In the genomic region with DNA sequence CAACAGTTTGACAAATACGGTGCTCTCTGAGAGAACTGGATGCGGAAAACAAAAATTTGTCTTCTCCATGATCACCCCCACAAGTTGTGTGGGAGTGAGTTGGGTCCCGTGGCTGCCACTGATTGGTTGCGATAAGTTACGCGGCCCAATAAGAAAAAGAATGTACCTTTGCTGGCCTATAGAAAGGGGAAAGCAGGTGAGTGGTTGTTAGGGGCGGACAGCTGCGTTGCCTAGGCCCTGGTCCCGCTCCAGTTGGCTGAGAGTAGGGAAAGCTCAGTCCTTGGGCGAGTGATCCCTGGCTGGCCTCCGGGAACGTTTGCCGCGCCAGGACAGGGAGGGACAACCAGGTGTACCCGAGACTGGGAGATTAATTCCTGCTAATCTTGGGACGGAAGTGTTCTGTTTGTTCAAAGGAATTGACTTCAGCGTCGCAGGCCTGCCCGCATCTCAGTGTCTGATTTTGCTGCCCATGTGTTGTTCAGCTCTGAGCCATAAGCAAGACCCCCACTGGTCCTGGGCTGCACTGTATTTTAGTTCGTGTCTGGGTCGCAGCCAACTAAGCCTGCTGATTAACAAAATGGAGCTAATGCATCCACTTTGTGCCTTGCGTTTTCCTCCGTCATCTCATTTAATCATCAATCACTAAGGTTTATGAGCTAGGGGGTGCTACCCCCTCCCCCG, we compare ENCODE assay signal across 1 cellular context.
TF ChIP-seq lines count a peak whose summit lies in the region.

No MANE protein-coding gene starts in this region.

TF ChIP-seq in GM23338, 12 proteins besides CTCF, POLR2A, EP300 and RAD21:
- TF ChIP-seq REST (IDR thresholded peaks at IDR 0.05; ENCODE audit: unreplicated experiment), result no peak
- 0 out of 2 replicates have a peak, but pooled peaks have one; percentile 8 for TF ChIP-seq CREB1 (CRISPR knock-in tag; IDR thresholded peaks at IDR 0.05; ENCODE audit: low read depth)
- TF ChIP-seq NANOG (IDR thresholded peaks at IDR 0.05; ENCODE audit: borderline replicate concordance), result no peak
- TF ChIP-seq POLR2AphosphoS5 (IDR thresholded peaks at IDR 0.05; ENCODE audit: low read depth), result peak; percentile 98
- TF ChIP-seq JUNB (IDR thresholded peaks at IDR 0.05; ENCODE audit: unreplicated experiment), result no peak
- no peak for TF ChIP-seq ZNF114 (CRISPR knock-in tag; IDR thresholded peaks at IDR 0.05)
- no peak for TF ChIP-seq STAT1 (IDR thresholded peaks at IDR 0.05; ENCODE audit: unreplicated experiment)
- TF ChIP-seq, protein P1, sequence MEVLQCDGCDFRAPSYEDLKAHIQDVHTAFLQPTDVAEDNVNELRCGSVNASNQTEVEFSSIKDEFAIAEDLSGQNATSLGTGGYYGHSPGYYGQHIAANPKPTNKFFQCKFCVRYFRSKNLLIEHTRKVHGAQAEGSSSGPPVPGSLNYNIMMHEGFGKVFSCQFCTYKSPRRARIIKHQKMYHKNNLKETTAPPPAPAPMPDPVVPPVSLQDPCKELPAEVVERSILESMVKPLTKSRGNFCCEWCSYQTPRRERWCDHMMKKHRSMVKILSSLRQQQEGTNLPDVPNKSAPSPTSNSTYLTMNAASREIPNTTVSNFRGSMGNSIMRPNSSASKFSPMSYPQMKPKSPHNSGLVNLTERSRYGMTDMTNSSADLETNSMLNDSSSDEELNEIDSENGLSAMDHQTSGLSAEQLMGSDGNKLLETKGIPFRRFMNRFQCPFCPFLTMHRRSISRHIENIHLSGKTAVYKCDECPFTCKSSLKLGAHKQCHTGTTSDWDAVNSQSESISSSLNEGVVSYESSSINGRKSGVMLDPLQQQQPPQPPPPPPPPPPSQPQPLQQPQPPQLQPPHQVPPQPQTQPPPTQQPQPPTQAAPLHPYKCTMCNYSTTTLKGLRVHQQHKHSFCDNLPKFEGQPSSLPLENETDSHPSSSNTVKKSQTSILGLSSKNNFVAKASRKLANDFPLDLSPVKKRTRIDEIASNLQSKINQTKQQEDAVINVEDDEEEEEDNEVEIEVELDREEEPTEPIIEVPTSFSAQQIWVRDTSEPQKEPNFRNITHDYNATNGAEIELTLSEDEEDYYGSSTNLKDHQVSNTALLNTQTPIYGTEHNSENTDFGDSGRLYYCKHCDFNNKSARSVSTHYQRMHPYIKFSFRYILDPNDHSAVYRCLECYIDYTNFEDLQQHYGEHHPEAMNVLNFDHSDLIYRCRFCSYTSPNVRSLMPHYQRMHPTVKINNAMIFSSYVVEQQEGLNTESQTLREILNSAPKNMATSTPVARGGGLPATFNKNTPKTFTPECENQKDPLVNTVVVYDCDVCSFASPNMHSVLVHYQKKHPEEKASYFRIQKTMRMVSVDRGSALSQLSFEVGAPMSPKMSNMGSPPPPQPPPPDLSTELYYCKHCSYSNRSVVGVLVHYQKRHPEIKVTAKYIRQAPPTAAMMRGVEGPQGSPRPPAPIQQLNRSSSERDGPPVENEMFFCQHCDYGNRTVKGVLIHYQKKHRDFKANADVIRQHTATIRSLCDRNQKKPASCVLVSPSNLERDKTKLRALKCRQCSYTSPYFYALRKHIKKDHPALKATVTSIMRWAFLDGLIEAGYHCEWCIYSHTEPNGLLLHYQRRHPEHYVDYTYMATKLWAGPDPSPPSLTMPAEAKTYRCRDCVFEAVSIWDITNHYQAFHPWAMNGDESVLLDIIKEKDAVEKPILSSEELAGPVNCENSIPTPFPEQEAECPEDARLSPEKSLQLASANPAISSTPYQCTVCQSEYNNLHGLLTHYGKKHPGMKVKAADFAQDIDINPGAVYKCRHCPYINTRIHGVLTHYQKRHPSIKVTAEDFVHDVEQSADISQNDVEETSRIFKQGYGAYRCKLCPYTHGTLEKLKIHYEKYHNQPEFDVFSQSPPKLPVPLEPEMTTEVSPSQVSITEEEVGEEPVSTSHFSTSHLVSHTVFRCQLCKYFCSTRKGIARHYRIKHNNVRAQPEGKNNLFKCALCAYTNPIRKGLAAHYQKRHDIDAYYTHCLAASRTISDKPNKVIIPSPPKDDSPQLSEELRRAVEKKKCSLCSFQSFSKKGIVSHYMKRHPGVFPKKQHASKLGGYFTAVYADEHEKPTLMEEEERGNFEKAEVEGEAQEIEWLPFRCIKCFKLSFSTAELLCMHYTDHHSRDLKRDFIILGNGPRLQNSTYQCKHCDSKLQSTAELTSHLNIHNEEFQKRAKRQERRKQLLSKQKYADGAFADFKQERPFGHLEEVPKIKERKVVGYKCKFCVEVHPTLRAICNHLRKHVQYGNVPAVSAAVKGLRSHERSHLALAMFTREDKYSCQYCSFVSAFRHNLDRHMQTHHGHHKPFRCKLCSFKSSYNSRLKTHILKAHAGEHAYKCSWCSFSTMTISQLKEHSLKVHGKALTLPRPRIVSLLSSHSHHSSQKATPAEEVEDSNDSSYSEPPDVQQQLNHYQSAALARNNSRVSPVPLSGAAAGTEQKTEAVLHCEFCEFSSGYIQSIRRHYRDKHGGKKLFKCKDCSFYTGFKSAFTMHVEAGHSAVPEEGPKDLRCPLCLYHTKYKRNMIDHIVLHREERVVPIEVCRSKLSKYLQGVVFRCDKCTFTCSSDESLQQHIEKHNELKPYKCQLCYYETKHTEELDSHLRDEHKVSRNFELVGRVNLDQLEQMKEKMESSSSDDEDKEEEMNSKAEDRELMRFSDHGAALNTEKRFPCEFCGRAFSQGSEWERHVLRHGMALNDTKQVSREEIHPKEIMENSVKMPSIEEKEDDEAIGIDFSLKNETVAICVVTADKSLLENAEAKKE (CRISPR knock-in tag; IDR thresholded peaks at IDR 0.05), result no peak
- no peak for TF ChIP-seq ZNF331 (CRISPR knock-in tag; IDR thresholded peaks at IDR 0.05; ENCODE audit: low read depth)
- TF ChIP-seq EZH2 (IDR thresholded peaks at IDR 0.05; ENCODE audit: low read depth, unreplicated experiment), result no peak
- no peak for TF ChIP-seq ETS1 (IDR thresholded peaks at IDR 0.05)
